Comparison of ENCODE assay signal across 17 cellular contexts in the genomic region with DNA sequence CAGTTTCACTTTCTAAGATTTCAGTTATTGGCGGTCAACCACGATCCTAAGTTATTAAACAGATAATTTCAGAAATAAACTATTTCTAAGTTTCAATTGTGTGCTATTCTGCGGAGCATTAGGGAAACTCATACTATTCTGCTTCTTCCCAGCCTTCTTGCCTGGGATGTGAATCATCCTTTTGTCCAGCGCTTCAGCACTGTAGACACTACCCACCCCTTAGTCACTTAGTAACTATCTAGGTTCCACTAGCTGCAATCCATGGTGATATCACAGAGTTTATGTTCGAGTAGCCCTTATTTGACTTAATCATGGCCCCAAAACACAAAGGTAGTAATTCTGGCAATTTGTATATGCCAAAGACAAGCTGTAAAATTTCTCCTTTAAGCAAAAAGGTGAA.
DNase-seq lines count a peak whose midpoint lies in the region; TF ChIP-seq lines count a peak whose summit lies in the region.
"Had no signal": no experiment of that assay in that cellular context is flagged by ENCODE, and none has a peak within 500 bp of the region (broad histone marks: within the 10 kb centered on the region; RNA-seq: fewer than 3 reads in every experiment).

No MANE protein-coding gene starts in this region.

- no TSS peak for BruUV-seq in PC-9 (replicated peaks; lab: Mats Ljungman, UMichigan)

- H3K4me2 ChIP-seq in PC-9, result no peak overlapping the region

- H3F3A ChIP-seq in PC-9 (ENCODE audit: insufficient read depth, low read depth), result no peaks in the 10 kb centered on the region

- CTCF ChIA-PET in PC-9 (lab: Charles Lee), result no interaction called here

- H3K27ac ChIP-seq in PC-9, result no peak overlapping the region
- H3K27ac ChIP-seq: VCaP had no signal

- no peaks in the 10 kb centered on the region for H4K20me1 ChIP-seq in PC-9 (ENCODE audit: insufficient read depth)

- TF ChIP-seq CTCF in epithelial cell of esophagus (IDR thresholded peaks at IDR 0.05; ENCODE audit: insufficient read depth, low read depth, low read length, missing control alignments) (no peak), PC-9 (conservative IDR thresholded peaks at IDR 0.05) (no peak)

- no peaks in the 10 kb centered on the region for H3K79me2 ChIP-seq in PC-9 (ENCODE audit: low read depth)

- intact Hi-C loops in PC-9 (cut with micrococcal nuclease; ENCODE audit: unreplicated experiment), result no loop called here

- POLR2A ChIA-PET in PC-9 (lab: Charles Lee; ENCODE audit: unreplicated experiment), result no interaction called here

- H2AFZ ChIP-seq in PC-9, result no peak overlapping the region

- no peaks in the 10 kb centered on the region for H3K9me3 ChIP-seq in PC-9 (ENCODE audit: insufficient read depth, low read depth)
- H3K9me3 ChIP-seq: Peyer's patch had no signal

- H3K27me3 ChIP-seq in PC-9 (ENCODE audit: insufficient read depth, low read depth), result no peaks in the 10 kb centered on the region
- H3K27me3 ChIP-seq: Peyer's patch had no signal

- H3K4me1 ChIP-seq in PC-9 (replicated peaks; ENCODE audit: insufficient read depth), result no peaks in the 10 kb centered on the region
- H3K4me1 ChIP-seq: Peyer's patch had no signal

- no peaks in the 10 kb centered on the region for H3K36me3 ChIP-seq in PC-9 (ENCODE audit: low read depth)
- H3K36me3 ChIP-seq: Peyer's patch had no signal

- H3K9me2 ChIP-seq in PC-9 (ENCODE audit: insufficient read depth), result no peaks in the 10 kb centered on the region

- DNase-seq in COLO829 (ENCODE audit: low spot score) (peak; percentile 13), NCI-H226 (peak; percentile 64), epithelial cell of esophagus (ENCODE audit: low read depth) (peak; percentile 57), non-pigmented ciliary epithelial cell (ENCODE audit: low read depth) (peak; percentile 53), occipital lobe (lab: John Stamatoyannopoulos, UW) (no peak), PC-9 (no peak)
- no peak for DNase-seq in stimulated activated CD4-positive, alpha-beta T cell treated with anti-CD3 and anti-CD28 coated beads, Interleukin-4, amount 100 ng/mL, for 24 hours
- DNase-seq in stimulated activated CD4-positive, alpha-beta T cell treated with anti-CD3 and anti-CD28 coated beads, Interleukin-12 subunit alpha, Interleukin-12 subunit beta, amount 100 ng/mL, for 4 hours, result no peak
- DNase-seq: activated CD8-positive, alpha-beta memory T cell treated with anti-CD3 and anti-CD28 coated beads for 24 hours; AML-193; amniotic stem cell; head of caudate nucleus; NCI-H2081; Peyer's patch; retina; T-cell had no signal

- H3K4me3 ChIP-seq in epithelial cell of esophagus (ENCODE audit: low read length) (no peak overlapping the region), PC-9 (no peak overlapping the region)
- H3K4me3 ChIP-seq: Peyer's patch had no signal

Comparison
In these comparisons a context has a peak if more than half of its experiments do, and no peak if none do; other contexts are left out.
1. DNase-seq: peak in COLO829 (single experiment), NCI-H226 (single experiment), epithelial cell of esophagus (single experiment) and non-pigmented ciliary epithelial cell (single experiment); none in stimulated activated CD4-positive, alpha-beta T cell treated with anti-CD3 and anti-CD28 coated beads, Interleukin-4, amount 100 ng/mL, for 24 hours (single experiment), occipital lobe (single experiment), stimulated activated CD4-positive, alpha-beta T cell treated with anti-CD3 and anti-CD28 coated beads, Interleukin-12 subunit alpha, Interleukin-12 subunit beta, amount 100 ng/mL, for 4 hours (single experiment) and PC-9 (0 of 2).